Comparison of ENCODE assay signal across 8 cellular contexts in the genomic region with DNA sequence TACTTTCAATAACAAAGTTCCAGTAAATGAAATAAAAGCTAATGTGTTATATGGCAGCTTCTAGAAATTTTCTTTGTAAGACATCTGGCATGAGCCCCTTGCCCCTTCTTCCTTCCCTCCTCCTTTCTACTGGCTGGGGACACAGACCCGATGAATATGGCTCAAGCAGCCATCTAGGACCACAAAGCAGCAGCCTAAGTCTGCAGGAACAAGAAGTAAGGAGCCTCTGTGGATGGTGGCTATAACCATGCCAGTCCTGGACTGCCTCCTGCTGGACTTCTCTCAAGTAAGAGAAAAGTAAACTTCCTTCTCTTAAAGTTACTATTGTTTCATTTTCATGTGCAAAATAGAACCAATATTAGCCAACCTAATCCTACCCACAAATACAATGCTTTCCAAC.
A peak's percentile ranks its signal among the peaks of the same experiment; 100 is the strongest.
DNase-seq lines count a peak whose midpoint lies in the region; ATAC-seq and TF ChIP-seq lines count a peak whose summit lies in the region.

No MANE protein-coding gene starts in this region.

- H3K9me3 ChIP-seq in esophagus squamous epithelium: no peaks in the 10 kb centered on the region
- H3K9me3 ChIP-seq in prostate gland: no peaks in the 10 kb centered on the region
- no peaks in the 10 kb centered on the region for H3K9me3 ChIP-seq in suprapubic skin

- no peaks in the 10 kb centered on the region for H3K27me3 ChIP-seq in esophagus squamous epithelium
- H3K27me3 ChIP-seq in prostate gland (replicated peaks; ENCODE audit: insufficient read depth): no peaks in the 10 kb centered on the region
- no peaks in the 10 kb centered on the region for H3K27me3 ChIP-seq in suprapubic skin

- TF ChIP-seq CTCF in GM12875 (IDR thresholded peaks at IDR 0.05; ENCODE audit: borderline replicate concordance, insufficient read depth, low read depth, low read length) (peak; percentile 38; the same call in 1 of the 2 replicates), LNCaP clone FGC (IDR thresholded peaks at IDR 0.05; ENCODE audit: control insufficient read depth, extremely low read depth, insufficient read depth) (peak; percentile 67), esophagus squamous epithelium (IDR thresholded peaks at IDR 0.05) (peak in 4 of 6 experiments; percentile 25 to 55 (median 45)), prostate gland (IDR thresholded peaks at IDR 0.05) (peak in 2 of 4 experiments; percentile 34 to 53), suprapubic skin (IDR thresholded peaks at IDR 0.05) (no peak)

- ATAC-seq in stimulated activated naive CD8-positive, alpha-beta T cell treated with anti-CD3 and anti-CD28 coated beads, Interleukin-15, Interleukin-2, amounts not matched to agents 100 U/mL and 50 U/mL, for 24 hours: no peak

- TF ChIP-seq POLR2A in esophagus squamous epithelium (IDR thresholded peaks at IDR 0.05) (no peak), prostate gland (IDR thresholded peaks at IDR 0.05) (no peak), suprapubic skin (IDR thresholded peaks at IDR 0.05) (no peak)

- 8 to 46% methylated on average over 1 of the region's 1 CpG for WGBS in esophagus squamous epithelium, 2 donors
- 43% methylated on average over 1 of the region's 1 CpG for WGBS in prostate gland
- 70% methylated on average over 1 of the region's 1 CpG for WGBS in suprapubic skin

- H3K36me3 ChIP-seq in esophagus squamous epithelium: no peaks in the 10 kb centered on the region
- no peaks in the 10 kb centered on the region for H3K36me3 ChIP-seq in prostate gland
- H3K36me3 ChIP-seq in suprapubic skin: no peaks in the 10 kb centered on the region

- H3K27ac ChIP-seq in esophagus squamous epithelium: no peak overlapping the region
- no peak overlapping the region for H3K27ac ChIP-seq in prostate gland
- no peak overlapping the region for H3K27ac ChIP-seq in suprapubic skin

- H3K4me1 ChIP-seq in esophagus squamous epithelium (peaks cover 0 to 33% (median 20%) of the 10 kb centered on the region in 3 donors), prostate gland (replicated peaks) (no peaks in the 10 kb centered on the region), suprapubic skin (peaks cover 10% of the 10 kb centered on the region)

- no peak overlapping the region for H3K4me3 ChIP-seq in GM12875 (ENCODE audit: low read depth, low read length)
- no peak overlapping the region for H3K4me3 ChIP-seq in LNCaP clone FGC (ENCODE audit: low read depth, low read length)
- no peak overlapping the region for H3K4me3 ChIP-seq in esophagus squamous epithelium
- H3K4me3 ChIP-seq in prostate gland: no peak overlapping the region
- H3K4me3 ChIP-seq in suprapubic skin: no peak overlapping the region

- DNase-seq in LNCaP clone FGC (ENCODE audit: low read depth) (peak; percentile 43), esophagus squamous epithelium (lab: John Stamatoyannopoulos, UW) (no peak), prostate gland (ENCODE audit: low spot score) (peak; percentile 35), COLO668 (lab: John Stamatoyannopoulos, UW; ENCODE audit: unreplicated experiment) (no peak), suprapubic skin (ENCODE audit: low spot score in 2 of 2) (no peak)
- no peak for DNase-seq in stimulated activated naive CD8-positive, alpha-beta T cell treated with anti-CD3 and anti-CD28 coated beads, Interleukin-15, Interleukin-2, amounts not matched to agents 100 U/mL and 50 U/mL, for 24 hours
- DNase-seq in central memory CD4-positive, alpha-beta T cell: no peak

- intact Hi-C loops in esophagus squamous epithelium (cut with DNase I) (no loop called here), prostate gland (cut with DNase I) (loop anchor here (5.0 kb wide), 1 partner anchor 45 kb away; no protein-coding TSS in a partner anchor)

- TF ChIP-seq EP300 in suprapubic skin (IDR thresholded peaks at IDR 0.05): no peak

Comparison
In these comparisons a context has a peak if more than half of its experiments do, and no peak if none do; other contexts are left out.
1. CTCF ChIP-seq: peak in GM12875 (single experiment), LNCaP clone FGC (single experiment) and esophagus squamous epithelium (4 of 6); none in suprapubic skin (0 of 2).
2. DNase-seq: peak in LNCaP clone FGC (single experiment) and prostate gland (single experiment); none in esophagus squamous epithelium (single experiment), COLO668 (single experiment), stimulated activated naive CD8-positive, alpha-beta T cell treated with anti-CD3 and anti-CD28 coated beads, Interleukin-15, Interleukin-2, amounts not matched to agents 100 U/mL and 50 U/mL, for 24 hours (single experiment), central memory CD4-positive, alpha-beta T cell (single experiment) and suprapubic skin (0 of 2).